12 cellular contexts compared by ENCODE assay signal in genomic region chr11:119624102-119624615, GRCh38.
DNase-seq lines count a peak whose midpoint lies in the region; ATAC-seq, FAIRE-seq and TF ChIP-seq lines count a peak whose summit lies in the region.
"Had no signal": no experiment of that assay in that cellular context is flagged by ENCODE, and none has a peak within 500 bp of the region (broad histone marks: within the 10 kb centered on the region; RNA-seq: fewer than 3 reads in every experiment).

No MANE protein-coding gene starts in this region.

- H4K20me1 ChIP-seq in MM.1S (ENCODE audit: insufficient read depth, low read length) (no peaks in the 10 kb centered on the region), endothelial cell of umbilical vein (replicated peaks; ENCODE audit: control insufficient read depth, extremely low read depth, insufficient read depth, low read length) (no peaks in the 10 kb centered on the region), smooth muscle cell (ENCODE audit: low read depth) (no peaks in the 10 kb centered on the region)

- no peaks in the 10 kb centered on the region for H3K9me2 ChIP-seq in MM.1S (replicated peaks; ENCODE audit: insufficient read depth, low read length)

- H3K4me3 ChIP-seq in MM.1S (ENCODE audit: low read length) (no peak overlapping the region), endothelial cell of umbilical vein (replicated peaks in 1 of 3; ENCODE audit: insufficient read depth in 1 of 3, low read depth in 1 of 3, low read length in 3 of 3) (no peak overlapping the region), smooth muscle cell (no peak overlapping the region)
- H3K4me3 ChIP-seq: prostate gland had no signal

- no peak for FAIRE-seq in endothelial cell of umbilical vein (lab: Jason Lieb, UNC)
- FAIRE-seq: endometrium had no signal

- H3K4me2 ChIP-seq in MM.1S (ENCODE audit: low read depth, low read length) (no peak overlapping the region), endothelial cell of umbilical vein (ENCODE audit: insufficient read depth, low read length) (no peak overlapping the region), smooth muscle cell (no peak overlapping the region)

- intact Hi-C loops in endothelial cell of umbilical vein (cut with micrococcal nuclease) = loop anchor here (1.0 kb wide), 1 partner anchor 484 kb away; no protein-coding TSS in a partner anchor

- no peaks in the 10 kb centered on the region for H3K79me2 ChIP-seq in MM.1S (ENCODE audit: low read length)
- H3K79me2 ChIP-seq in endothelial cell of umbilical vein (ENCODE audit: control insufficient read depth, insufficient read depth, low read length) = no peaks in the 10 kb centered on the region
- H3K79me2 ChIP-seq in smooth muscle cell (ENCODE audit: low read depth) = no peaks in the 10 kb centered on the region

- no peaks in the 10 kb centered on the region for H3K36me3 ChIP-seq in MM.1S (replicated peaks; ENCODE audit: insufficient read depth, low read length)
- H3K36me3 ChIP-seq in endothelial cell of umbilical vein (ENCODE audit: control insufficient read depth in 2 of 2, extremely low read depth in 1 of 2, insufficient read depth in 2 of 2, low read length in 2 of 2) = no peaks in the 10 kb centered on the region
- H3K36me3 ChIP-seq in smooth muscle cell (ENCODE audit: low read depth) = no peaks in the 10 kb centered on the region
- H3K36me3 ChIP-seq: prostate gland had no signal

- H3K9ac ChIP-seq in MM.1S (ENCODE audit: low read length) (no peak overlapping the region), endothelial cell of umbilical vein (replicated peaks; ENCODE audit: extremely low read depth, insufficient read depth, low read length) (no peak overlapping the region), smooth muscle cell (ENCODE audit: low read depth) (no peak overlapping the region)

- dilution Hi-C loops in endothelial cell of umbilical vein (cut with MboI; ENCODE audit: extremely low pct_ligation_motif_present, low sequenced_read_pairs) = no loop called here

- 29% methylated on average over 8 of the region's 9 CpGs for WGBS in smooth muscle cell (ENCODE audit: low lambda C conversion rate)

- peaks cover 84% of the 10 kb centered on the region for H3K27me3 ChIP-seq in MM.1S (replicated peaks; ENCODE audit: insufficient read depth, low read length)
- no peaks in the 10 kb centered on the region for H3K27me3 ChIP-seq in endothelial cell of umbilical vein (ENCODE audit: control insufficient read depth in 2 of 2, insufficient read depth in 2 of 2, low read length in 2 of 2)
- no peaks in the 10 kb centered on the region for H3K27me3 ChIP-seq in smooth muscle cell (ENCODE audit: low read depth)

- DNase-seq in activated CD8-positive, alpha-beta memory T cell treated with anti-CD3 and anti-CD28 coated beads, Interleukin-2, amount 50 U/mL, for 48 hours = peak; percentile 60
- no peak for DNase-seq in activated CD8-positive, alpha-beta memory T cell treated with anti-CD3 and anti-CD28 coated beads for 24 hours
- DNase-seq in MM.1S = no peak
- DNase-seq in endothelial cell of umbilical vein (ENCODE audit: low read depth, low spot score) = no peak
- no peak for DNase-seq in smooth muscle cell (lab: John Stamatoyannopoulos, UW; ENCODE audit: unreplicated experiment)
- DNase-seq in NCI-H1930 (lab: John Stamatoyannopoulos, UW) = no peak
- DNase-seq: GOT3 had no signal

- H3K9me3 ChIP-seq in MM.1S (replicated peaks; ENCODE audit: insufficient read depth, low read length) = no peaks in the 10 kb centered on the region
- no peaks in the 10 kb centered on the region for H3K9me3 ChIP-seq in endothelial cell of umbilical vein (replicated peaks; ENCODE audit: control insufficient read depth, insufficient read depth, low read length)
- H3K9me3 ChIP-seq in smooth muscle cell (replicated peaks; ENCODE audit: low read depth) = no peaks in the 10 kb centered on the region
- H3K9me3 ChIP-seq: prostate gland had no signal

- H3K27ac ChIP-seq in MM.1S (ENCODE audit: low read length) (no peak overlapping the region), endothelial cell of umbilical vein (ENCODE audit: insufficient read depth, low read depth, low read length) (no peak overlapping the region), smooth muscle cell (ENCODE audit: low read depth) (no peak overlapping the region)
- H3K27ac ChIP-seq: prostate gland had no signal

- TF ChIP-seq POLR2A in endothelial cell of umbilical vein (IDR thresholded peaks at IDR 0.05; ENCODE audit: low read depth, low read length) = no peak

- no TSS peak for BruUV-seq in endothelial cell of umbilical vein (replicated peaks; lab: Mats Ljungman, UMichigan)

- H3K4me1 ChIP-seq in MM.1S (ENCODE audit: low read length) (no peaks in the 10 kb centered on the region), endothelial cell of umbilical vein (ENCODE audit: control insufficient read depth, extremely low read depth, insufficient read depth, low read length) (no peaks in the 10 kb centered on the region), smooth muscle cell (ENCODE audit: low read depth) (peaks cover 24% of the 10 kb centered on the region)
- H3K4me1 ChIP-seq: prostate gland had no signal

- CTCF ChIA-PET in endothelial cell of umbilical vein (lab: Charles Lee) = interaction anchor here (0.9 to 2.3 kb wide), 10 partner anchors 15 to 105 kb away, joined by 3 to 9 read pairs (median 4); partner anchors contain the start of gene NECTIN1

- no peak overlapping the region for H2AFZ ChIP-seq in MM.1S (ENCODE audit: low read length)
- H2AFZ ChIP-seq in endothelial cell of umbilical vein (ENCODE audit: low read depth, low read length) = no peak overlapping the region
- no peak overlapping the region for H2AFZ ChIP-seq in smooth muscle cell (ENCODE audit: low read depth)

- TF ChIP-seq CTCF in MM.1S (IDR thresholded peaks at IDR 0.05; ENCODE audit: low read length) (peak; percentile 55), endothelial cell of umbilical vein (IDR thresholded peaks at IDR 0.05; ENCODE audit: extremely low read depth in 1 of 2, insufficient read depth in 1 of 2, low read depth in 1 of 2, low read length in 2 of 2) (peak; percentile 18 to 66), smooth muscle cell (IDR thresholded peaks at IDR 0.05; ENCODE audit: borderline replicate concordance, insufficient read depth, poor library complexity, severe bottlenecking) (peak; percentile 59)

- H3K9me1 ChIP-seq in endothelial cell of umbilical vein (replicated peaks; ENCODE audit: control insufficient read depth, extremely low read depth, insufficient read depth, low read length) = no peaks in the 10 kb centered on the region

- POLR2A ChIA-PET in endothelial cell of umbilical vein (lab: Charles Lee) = no interaction called here

- H3F3A ChIP-seq in MM.1S (ENCODE audit: insufficient read depth, low read length) = no peaks in the 10 kb centered on the region
- H3F3A ChIP-seq in smooth muscle cell (ENCODE audit: low read depth) = no peaks in the 10 kb centered on the region

- ATAC-seq in HG03139 (IDR thresholded peaks at IDR 0.05; ENCODE audit: unreplicated experiment) = no peak
- ATAC-seq in GM19324 (IDR thresholded peaks at IDR 0.05; ENCODE audit: low FRiP score, unreplicated experiment) = no peak
- ATAC-seq: stimulated activated naive CD8-positive, alpha-beta T cell treated with anti-CD3 and anti-CD28 coated beads, Interleukin-15, amount 100 ng/mL, for 72 hours had no signal

TF ChIP-seq in endothelial cell of umbilical vein, 7 proteins besides CTCF, POLR2A, EP300 and RAD21:
- TF ChIP-seq MAX (IDR thresholded peaks at IDR 0.05; ENCODE audit: insufficient read depth, insufficient read length) (no peak), POLR2AphosphoS5 (IDR thresholded peaks at IDR 0.05; ENCODE audit: insufficient read depth, low read depth, low read length) (no peak), FOS (IDR thresholded peaks at IDR 0.05; ENCODE audit: borderline replicate concordance, insufficient read depth, low read length) (no peak)
TF ChIP-seq in endothelial cell of umbilical vein: peak in this region for 0.
